Comparison of ENCODE assay signal across 25 cellular contexts in genomic region chr1:155474156-155474555, GRCh38.
"Had no signal": no experiment of that assay in that cellular context is flagged by ENCODE, and none has a peak within 500 bp of the region (broad histone marks: within the 10 kb centered on the region; RNA-seq: fewer than 3 reads in every experiment).

No MANE protein-coding gene starts in this region.

- FAIRE-seq: islet of Langerhans had no signal

- H3K4me1 ChIP-seq: body of pancreas had no signal

- H3K9me3 ChIP-seq: sigmoid colon, SK-N-SH had no signal

- H3K27ac ChIP-seq: body of pancreas, sigmoid colon, tibial artery had no signal

- H3K27ac Mint-ChIP-seq: activated B cell treated with CpG ODN at 0.5 μM for 24 hours; activated CD4-positive, alpha-beta memory T cell treated with anti-CD3 and anti-CD28 coated beads for 36 hours; activated CD4-positive, alpha-beta T cell treated with anti-CD3 and anti-CD28 coated beads for 36 hours; activated naive CD8-positive, alpha-beta T cell treated with anti-CD3 and anti-CD28 coated beads, Interleukin-2, amount 50 U/mL, for 24 hours; progenitor cell of endocrine pancreas had no signal

- DNase-seq: activated B cell treated with CpG ODN at 0.5 μM for 24 hours; activated CD4-positive, alpha-beta memory T cell treated with anti-CD3 and anti-CD28 coated beads for 36 hours; activated CD4-positive, alpha-beta T cell treated with anti-CD3 and anti-CD28 coated beads for 36 hours; activated gamma-delta T cell; activated naive CD4-positive, alpha-beta T cell treated with anti-CD3 and anti-CD28 coated beads, Interleukin-2, amount 50 U/mL, for 16 hours; activated naive CD8-positive, alpha-beta T cell treated with anti-CD3 and anti-CD28 coated beads, Interleukin-2, amount 50 U/mL, for 24 hours; anterior cingulate cortex; body of pancreas; dermis blood vessel endothelial cell; effector memory CD4-positive, alpha-beta T cell; foreskin melanocyte; hippocampal formation; left cardiac atrium; naive thymus-derived CD4-positive, alpha-beta T cell; retina; sigmoid colon; stimulated activated CD4-positive, alpha-beta T cell treated with anti-CD3 and anti-CD28 coated beads, Interleukin-2, amount 100 ng/mL, for 48 hours; stimulated activated CD8-positive, alpha-beta memory T cell treated with anti-CD3 and anti-CD28 coated beads, Interleukin-4, amount 100 ng/mL, for 48 hours; stimulated activated naive CD4-positive, alpha-beta T cell; tibial artery had no signal

- H3K4me2 ChIP-seq: SK-N-SH, smooth muscle cell had no signal

- H3K27me3 Mint-ChIP-seq: activated B cell treated with CpG ODN at 0.5 μM for 24 hours; activated CD4-positive, alpha-beta memory T cell treated with anti-CD3 and anti-CD28 coated beads for 36 hours; activated CD4-positive, alpha-beta T cell treated with anti-CD3 and anti-CD28 coated beads for 36 hours; activated naive CD8-positive, alpha-beta T cell treated with anti-CD3 and anti-CD28 coated beads, Interleukin-2, amount 50 U/mL, for 24 hours; naive thymus-derived CD4-positive, alpha-beta T cell; progenitor cell of endocrine pancreas had no signal

- H3K4me3 Mint-ChIP-seq: activated B cell treated with CpG ODN at 0.5 μM for 24 hours; activated CD4-positive, alpha-beta memory T cell treated with anti-CD3 and anti-CD28 coated beads for 36 hours; activated CD4-positive, alpha-beta T cell treated with anti-CD3 and anti-CD28 coated beads for 36 hours; activated naive CD8-positive, alpha-beta T cell treated with anti-CD3 and anti-CD28 coated beads, Interleukin-2, amount 50 U/mL, for 24 hours; naive thymus-derived CD4-positive, alpha-beta T cell; neural crest cell had no signal

- ATAC-seq: activated CD4-positive, alpha-beta T cell treated with anti-CD3 and anti-CD28 coated beads for 36 hours; activated naive CD8-positive, alpha-beta T cell treated with anti-CD3 and anti-CD28 coated beads, Interleukin-2, amount 50 U/mL, for 24 hours; body of pancreas; naive thymus-derived CD4-positive, alpha-beta T cell had no signal

- H3K4me1 Mint-ChIP-seq: neural crest cell had no signal

- H3K4me3 ChIP-seq: body of pancreas, sigmoid colon, smooth muscle cell, tibial artery had no signal

- H3K9ac ChIP-seq: SK-N-SH had no signal

- H3K27me3 ChIP-seq: body of pancreas, sigmoid colon, tibial artery had no signal
